10 cellular contexts compared by ENCODE assay signal in the genomic region with DNA sequence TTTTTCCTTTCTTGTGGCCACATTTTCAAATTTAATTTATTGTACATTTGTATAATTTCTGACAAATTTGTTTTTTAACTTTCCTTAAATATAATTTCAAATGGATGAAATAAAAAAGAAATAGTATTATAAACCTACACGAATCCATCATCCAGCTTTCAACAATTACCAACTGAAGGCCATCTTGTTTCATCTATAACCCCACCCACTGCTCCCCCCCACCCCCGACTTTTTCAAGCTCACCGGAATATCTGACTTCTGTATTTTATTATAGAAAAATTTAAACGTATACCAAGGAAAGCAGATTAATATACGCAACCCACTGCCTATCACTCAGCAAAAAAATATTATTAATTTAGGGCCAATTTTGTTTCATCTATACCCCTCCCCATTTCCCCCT. TPM values are rescaled to one million over a fixed set of nuclear protein-coding genes. Genes with fewer than 3 reads are reported as not detected.
A peak's percentile ranks its signal among the peaks of the same experiment; 100 is the strongest.
DNase-seq lines count a peak whose midpoint lies in the region; ATAC-seq and TF ChIP-seq lines count a peak whose summit lies in the region.
"Had no signal": no experiment of that assay in that cellular context is flagged by ENCODE, and none has a peak within 500 bp of the region (broad histone marks: within the 10 kb centered on the region; RNA-seq: fewer than 3 reads in every experiment).

No MANE protein-coding gene starts in this region.

- POLR2A ChIA-PET in HEK293 (lab: Yijun Ruan, JAX), result interaction anchor here (0.6 to 2.7 kb wide), 4 partner anchors 9 to 74 kb away, joined by 3 to 11 read pairs (median 4); a partner anchor contains a TSS
- POLR2A ChIA-PET in activated naive CD8-positive, alpha-beta T cell treated with anti-CD3 and anti-CD28 coated beads, Interleukin-2, amount 10 ng/mL, durations not matched to agents 7 days and 5 days (lab: Charles Lee), result no interaction called here

- no peaks in the 10 kb centered on the region for H3K9me3 Mint-ChIP-seq in activated naive CD8-positive, alpha-beta T cell treated with anti-CD3 and anti-CD28 coated beads, Interleukin-2, amount 10 ng/mL, durations not matched to agents 7 days and 5 days
- no peaks in the 10 kb centered on the region for H3K9me3 Mint-ChIP-seq in activated T-helper 17 cell treated with anti-CD3 and anti-CD28 coated beads, Interleukin-2, amount 50 U/mL, for 72 hours
- no peaks in the 10 kb centered on the region for H3K9me3 Mint-ChIP-seq in stimulated activated effector memory CD8-positive, alpha-beta T cell treated with anti-CD3 and anti-CD28 coated beads, Interleukin-12 subunit alpha, Interleukin-12 subunit beta, amount 100 ng/mL, for 72 hours
- H3K9me3 Mint-ChIP-seq: brain had no signal

- H3K4me1 Mint-ChIP-seq in activated naive CD8-positive, alpha-beta T cell treated with anti-CD3 and anti-CD28 coated beads, Interleukin-2, amount 10 ng/mL, durations not matched to agents 7 days and 5 days, result peaks cover 4% of the 10 kb centered on the region
- no peaks in the 10 kb centered on the region for H3K4me1 Mint-ChIP-seq in activated T-helper 17 cell treated with anti-CD3 and anti-CD28 coated beads, Interleukin-2, amount 50 U/mL, for 72 hours
- H3K4me1 Mint-ChIP-seq in stimulated activated effector memory CD8-positive, alpha-beta T cell treated with anti-CD3 and anti-CD28 coated beads, Interleukin-12 subunit alpha, Interleukin-12 subunit beta, amount 100 ng/mL, for 72 hours, result no peaks in the 10 kb centered on the region

- H3K9me3 ChIP-seq in HEK293 (ENCODE audit: control insufficient read depth, insufficient read depth, low read depth, low read length), result no peaks in the 10 kb centered on the region
- no peaks in the 10 kb centered on the region for H3K9me3 ChIP-seq in lower lobe of right lung

- no peak for DNase-seq in AG09309 (ENCODE audit: low read depth)
- DNase-seq in activated naive CD8-positive, alpha-beta T cell treated with anti-CD3 and anti-CD28 coated beads, Interleukin-2, amount 10 ng/mL, durations not matched to agents 7 days and 5 days, result no peak
- no peak for DNase-seq in lower lobe of right lung
- no peak for DNase-seq in hippocampal formation (lab: John Stamatoyannopoulos, UW)
- no peak for DNase-seq in NCI-H748 (lab: John Stamatoyannopoulos, UW; ENCODE audit: unreplicated experiment)
- no peak for DNase-seq in stimulated activated effector memory CD8-positive, alpha-beta T cell treated with anti-CD3 and anti-CD28 coated beads, Interleukin-12 subunit alpha, Interleukin-12 subunit beta, amount 100 ng/mL, for 72 hours (ENCODE audit: low spot score in 2 of 2)

- H3K27me3 ChIP-seq in lower lobe of right lung (ENCODE audit: low read depth), result no peaks in the 10 kb centered on the region

- H3K4me1 ChIP-seq in HEK293 (ENCODE audit: control insufficient read depth, insufficient read depth, low read length) (peaks cover 2% of the 10 kb centered on the region; the same call in 1 of the 2 replicates), lower lobe of right lung (peaks cover 10% of the 10 kb centered on the region)

- H3K27ac ChIP-seq in HEK293 (ENCODE audit: extremely low read depth, low read depth, low read length) (peak overlapping the region; percentile 37; the same call in 1 of the 2 replicates), lower lobe of right lung (peak overlapping the region; percentile 96)

- TF ChIP-seq CTCF in AG09309 (IDR thresholded peaks at IDR 0.05; ENCODE audit: control insufficient read depth, insufficient read depth, low read depth, low read length, missing control alignments) (no peak), HEK293 (tag by site-specific recombination; IDR thresholded peaks at IDR 0.05) (no peak), lower lobe of right lung (IDR thresholded peaks at IDR 0.05) (no peak)

- CTCF ChIA-PET in HEK293 (lab: Yijun Ruan, JAX), result interaction anchor here (0.6 to 1.4 kb wide), 4 partner anchors 25 to 149 kb away, joined by 3 to 8 read pairs (median 4); a partner anchor contains a TSS

- ATAC-seq in activated naive CD8-positive, alpha-beta T cell treated with anti-CD3 and anti-CD28 coated beads, Interleukin-2, amount 10 ng/mL, durations not matched to agents 7 days and 5 days (ENCODE audit: low read depth), result no peak
- ATAC-seq in lower lobe of right lung, result no peak
- no peak for ATAC-seq in activated T-helper 17 cell treated with anti-CD3 and anti-CD28 coated beads, Interleukin-2, amount 50 U/mL, for 72 hours (replicated peaks)
- ATAC-seq in stimulated activated effector memory CD8-positive, alpha-beta T cell treated with anti-CD3 and anti-CD28 coated beads, Interleukin-12 subunit alpha, Interleukin-12 subunit beta, amount 100 ng/mL, for 72 hours, result no peak

- H3K27ac Mint-ChIP-seq in activated naive CD8-positive, alpha-beta T cell treated with anti-CD3 and anti-CD28 coated beads, Interleukin-2, amount 10 ng/mL, durations not matched to agents 7 days and 5 days, result peak overlapping the region; percentile 87
- no peak overlapping the region for H3K27ac Mint-ChIP-seq in activated T-helper 17 cell treated with anti-CD3 and anti-CD28 coated beads, Interleukin-2, amount 50 U/mL, for 72 hours
- H3K27ac Mint-ChIP-seq in stimulated activated effector memory CD8-positive, alpha-beta T cell treated with anti-CD3 and anti-CD28 coated beads, Interleukin-12 subunit alpha, Interleukin-12 subunit beta, amount 100 ng/mL, for 72 hours, result no peak overlapping the region

- intact Hi-C loops in lower lobe of right lung (cut with DNase I), result no loop called here

- H3K36me3 Mint-ChIP-seq in activated naive CD8-positive, alpha-beta T cell treated with anti-CD3 and anti-CD28 coated beads, Interleukin-2, amount 10 ng/mL, durations not matched to agents 7 days and 5 days, result peaks cover 5% of the 10 kb centered on the region
- H3K36me3 Mint-ChIP-seq in activated T-helper 17 cell treated with anti-CD3 and anti-CD28 coated beads, Interleukin-2, amount 50 U/mL, for 72 hours (ENCODE audit: low read depth), result peaks cover 49% of the 10 kb centered on the region
- peaks cover 56% of the 10 kb centered on the region for H3K36me3 Mint-ChIP-seq in stimulated activated effector memory CD8-positive, alpha-beta T cell treated with anti-CD3 and anti-CD28 coated beads, Interleukin-12 subunit alpha, Interleukin-12 subunit beta, amount 100 ng/mL, for 72 hours

- no peaks in the 10 kb centered on the region for H3K27me3 Mint-ChIP-seq in activated naive CD8-positive, alpha-beta T cell treated with anti-CD3 and anti-CD28 coated beads, Interleukin-2, amount 10 ng/mL, durations not matched to agents 7 days and 5 days
- no peaks in the 10 kb centered on the region for H3K27me3 Mint-ChIP-seq in activated T-helper 17 cell treated with anti-CD3 and anti-CD28 coated beads, Interleukin-2, amount 50 U/mL, for 72 hours

- H3K4me3 ChIP-seq in AG09309 (ENCODE audit: control insufficient read depth, low read depth, low read length) (peak overlapping the region; percentile 57), HEK293 (ENCODE audit: low read depth, low read length) (peak overlapping the region; percentile 80), lower lobe of right lung (peak overlapping the region; percentile 57)

- peaks cover 32 to 47% of the 10 kb centered on the region in 2 experiments for H3K36me3 ChIP-seq in HEK293 (ENCODE audit: control insufficient read depth in 2 of 2, insufficient read depth in 1 of 2, low read length in 2 of 2)
- H3K36me3 ChIP-seq in lower lobe of right lung, result peaks cover 34% of the 10 kb centered on the region

- peak overlapping the region; percentile 88 for H3K4me3 Mint-ChIP-seq in activated naive CD8-positive, alpha-beta T cell treated with anti-CD3 and anti-CD28 coated beads, Interleukin-2, amount 10 ng/mL, durations not matched to agents 7 days and 5 days
- H3K4me3 Mint-ChIP-seq in activated T-helper 17 cell treated with anti-CD3 and anti-CD28 coated beads, Interleukin-2, amount 50 U/mL, for 72 hours, result no peak overlapping the region
- no peak overlapping the region for H3K4me3 Mint-ChIP-seq in stimulated activated effector memory CD8-positive, alpha-beta T cell treated with anti-CD3 and anti-CD28 coated beads, Interleukin-12 subunit alpha, Interleukin-12 subunit beta, amount 100 ng/mL, for 72 hours
- H3K4me3 Mint-ChIP-seq: brain had no signal

TF ChIP-seq in HEK293, 187 proteins besides CTCF, POLR2A, EP300 and RAD21 (continues in another document):
- TF ChIP-seq ZNF121 (tag by site-specific recombination; IDR thresholded peaks at IDR 0.05), result no peak

RNA-seq across cellular contexts. Expression of a gene that starts 1.1 kb away (rescaled TPM):
- total RNA-seq in activated naive CD8-positive, alpha-beta T cell treated with anti-CD3 and anti-CD28 coated beads, Interleukin-2, amount 10 ng/mL, durations not matched to agents 7 days and 5 days, result 100 to 1,000 TPM; 125 to 128 TPM
- total RNA-seq in lower lobe of right lung, result 166 TPM
- total RNA-seq in activated T-helper 17 cell treated with anti-CD3 and anti-CD28 coated beads, Interleukin-2, amount 50 U/mL, for 72 hours, result 100 to 1,000 TPM; 181 to 247 TPM

RNA-seq across cellular contexts. Expression of a gene that starts 25.3 kb away (rescaled TPM):
- not detected for total RNA-seq in activated naive CD8-positive, alpha-beta T cell treated with anti-CD3 and anti-CD28 coated beads, Interleukin-2, amount 10 ng/mL, durations not matched to agents 7 days and 5 days
- not detected for total RNA-seq in lower lobe of right lung
- total RNA-seq in activated T-helper 17 cell treated with anti-CD3 and anti-CD28 coated beads, Interleukin-2, amount 50 U/mL, for 72 hours, result not detected
- total RNA-seq: subcutaneous adipose tissue had no signal

RNA-seq across cellular contexts. Expression of a gene that starts 56.6 kb away (rescaled TPM):
- 10 to 100 TPM; 10.1 TPM for total RNA-seq in activated naive CD8-positive, alpha-beta T cell treated with anti-CD3 and anti-CD28 coated beads, Interleukin-2, amount 10 ng/mL, durations not matched to agents 7 days and 5 days
- 25.5 TPM for total RNA-seq in lower lobe of right lung
- total RNA-seq in activated T-helper 17 cell treated with anti-CD3 and anti-CD28 coated beads, Interleukin-2, amount 50 U/mL, for 72 hours, result 1 to 10 TPM; 6.0 to 9.3 TPM
